In the genomic region with DNA sequence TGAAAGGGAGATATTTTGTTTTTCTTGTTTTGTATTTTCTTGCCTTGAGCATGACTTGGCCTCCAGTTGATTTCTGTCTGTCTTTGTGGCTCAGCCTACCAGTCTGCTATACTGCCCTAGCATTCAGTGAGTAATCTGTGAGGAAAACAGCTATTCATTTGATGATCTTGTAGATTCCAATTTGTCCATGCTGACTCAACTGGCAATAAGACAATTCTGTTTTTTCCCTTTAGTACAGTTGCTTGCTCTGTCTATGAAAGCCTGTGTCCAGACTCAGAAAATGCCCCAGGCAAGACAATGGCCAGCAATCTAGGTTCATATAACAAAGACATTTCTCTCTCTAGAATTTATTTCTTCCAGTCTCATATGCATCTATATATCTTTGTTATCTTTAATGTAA, we compare ENCODE assay signal across 19 cellular contexts.
"Had no signal": no experiment of that assay in that cellular context is flagged by ENCODE, and none has a peak within 500 bp of the region (broad histone marks: within the 10 kb centered on the region; RNA-seq: fewer than 3 reads in every experiment).

No MANE protein-coding gene starts in this region.

- H3K36me3 ChIP-seq: brain microvascular endothelial cell, tibial nerve, uterus had no signal

- ATAC-seq: activated CD8-positive, alpha-beta T cell treated with anti-CD3 and anti-CD28 coated beads, Interleukin-2, amount 10 ng/mL, durations not matched to agents 7 days and 5 days; natural killer cell treated with Interleukin-12 subunit alpha and Interleukin-12 subunit beta and Interleukin-15 and Interleukin-18, amount 100 ng/mL, for 72 hours; T-helper 17 cell had no signal

- H3K36me3 Mint-ChIP-seq: activated naive CD8-positive, alpha-beta T cell treated with anti-CD3 and anti-CD28 coated beads, Interleukin-2, amount 10 ng/mL, durations not matched to agents 7 days and 5 days had no signal

- H3K27ac Mint-ChIP-seq: activated CD4-positive, alpha-beta T cell treated with anti-CD3 and anti-CD28 coated beads, Interleukin-2, amount 10 ng/mL, durations not matched to agents 24 days and 14 days; activated CD8-positive, alpha-beta T cell treated with anti-CD3 and anti-CD28 coated beads, Interleukin-2, amount 10 ng/mL, durations not matched to agents 7 days and 5 days; activated naive CD8-positive, alpha-beta T cell treated with anti-CD3 and anti-CD28 coated beads, Interleukin-2, amount 10 ng/mL, durations not matched to agents 7 days and 5 days; natural killer cell treated with Interleukin-12 subunit alpha and Interleukin-12 subunit beta and Interleukin-15 and Interleukin-18, amount 100 ng/mL, for 72 hours; T-helper 17 cell had no signal

- H3K4me3 ChIP-seq: skin epidermis, tibial nerve, uterus had no signal

- DNase-seq: activated CD4-positive, alpha-beta T cell treated with anti-CD3 and anti-CD28 coated beads, Interleukin-2, amount 10 ng/mL, durations not matched to agents 24 days and 14 days; activated CD4-positive, CD25-positive, alpha-beta regulatory T cell; activated CD8-positive, alpha-beta memory T cell treated with anti-CD3 and anti-CD28 coated beads, Interleukin-2, amount 50 U/mL, for 48 hours; activated CD8-positive, alpha-beta T cell treated with anti-CD3 and anti-CD28 coated beads, Interleukin-2, amount 10 ng/mL, durations not matched to agents 7 days and 5 days; activated naive CD8-positive, alpha-beta T cell treated with anti-CD3 and anti-CD28 coated beads, Interleukin-2, amount 10 ng/mL, durations not matched to agents 7 days and 5 days; brain microvascular endothelial cell; glutamatergic neuron; hypothalamus; kidney glomerular epithelial cell; nucleus accumbens; stimulated activated CD4-positive, alpha-beta T cell treated with anti-CD3 and anti-CD28 coated beads, Interleukin-15, amount 100 ng/mL, for 24 hours; stimulated activated CD4-positive, alpha-beta T cell treated with anti-CD3 and anti-CD28 coated beads, Interleukin-4, amount 100 ng/mL, for 1 hour; stimulated activated naive CD4-positive, alpha-beta T cell; substantia nigra; T-helper 17 cell; uterus had no signal

- H3K27me3 ChIP-seq: brain microvascular endothelial cell, tibial nerve, uterus had no signal

- H3K4me3 Mint-ChIP-seq: activated CD4-positive, alpha-beta T cell treated with anti-CD3 and anti-CD28 coated beads, Interleukin-2, amount 10 ng/mL, durations not matched to agents 24 days and 14 days; activated CD8-positive, alpha-beta T cell treated with anti-CD3 and anti-CD28 coated beads, Interleukin-2, amount 10 ng/mL, durations not matched to agents 7 days and 5 days; activated naive CD8-positive, alpha-beta T cell treated with anti-CD3 and anti-CD28 coated beads, Interleukin-2, amount 10 ng/mL, durations not matched to agents 7 days and 5 days; natural killer cell treated with Interleukin-12 subunit alpha and Interleukin-12 subunit beta and Interleukin-15 and Interleukin-18, amount 100 ng/mL, for 72 hours; T-helper 17 cell had no signal

- H3K4me1 ChIP-seq: uterus had no signal

- H3K27ac ChIP-seq: brain microvascular endothelial cell, skin epidermis, tibial nerve, uterus had no signal
